In the genomic region with DNA sequence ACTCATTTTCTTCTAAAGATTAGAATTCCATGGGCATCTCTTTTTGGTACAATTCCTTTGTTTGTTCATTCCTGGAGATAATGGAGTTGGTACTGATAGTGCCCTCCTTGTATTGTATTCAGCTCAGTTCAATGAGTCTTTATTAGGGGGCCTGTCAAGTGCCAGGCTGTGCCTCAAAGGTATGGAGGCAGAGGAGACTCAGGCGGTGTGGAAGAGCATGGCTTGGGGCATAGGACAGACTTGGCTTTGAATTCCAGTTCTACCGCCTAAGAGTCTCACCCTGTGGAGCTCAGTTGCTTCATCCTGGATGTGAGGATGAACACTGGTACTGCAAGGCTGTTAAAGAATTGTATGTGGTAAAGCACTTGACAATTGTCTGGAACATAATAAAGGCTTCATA, we compare ENCODE assay signal across 24 cellular contexts. TPM values are rescaled to one million over a fixed set of nuclear protein-coding genes. Genes with fewer than 3 reads are reported as not detected.
A peak's percentile ranks its signal among the peaks of the same experiment; 100 is the strongest.
DNase-seq lines count a peak whose midpoint lies in the region; ATAC-seq and TF ChIP-seq lines count a peak whose summit lies in the region.
"Had no signal": no experiment of that assay in that cellular context is flagged by ENCODE, and none has a peak within 500 bp of the region (broad histone marks: within the 10 kb centered on the region; RNA-seq: fewer than 3 reads in every experiment).

No MANE protein-coding gene starts in this region.

- no peak overlapping the region for H2BK15ac ChIP-seq in IMR-90 (ENCODE audit: low read depth, low read length)

- H2BK20ac ChIP-seq in IMR-90 (ENCODE audit: low read depth, low read length): no peak overlapping the region

- H3K56ac ChIP-seq in IMR-90 (ENCODE audit: extremely low read depth, insufficient read depth, low read length): no peak overlapping the region

- no peaks in the 10 kb centered on the region; the same call in 1 of the 2 replicates for H3K36me3 ChIP-seq in IMR-90 (ENCODE audit: control insufficient read depth, insufficient read depth, low read length)
- H3K36me3 ChIP-seq in esophagus squamous epithelium: no peaks in the 10 kb centered on the region
- peaks cover 0 to 4% of the 10 kb centered on the region in 2 donors for H3K36me3 ChIP-seq in muscle layer of duodenum (ENCODE audit: control insufficient read depth in 1 of 2, insufficient read depth in 2 of 2, low read length in 2 of 2)
- no peaks in the 10 kb centered on the region for H3K36me3 ChIP-seq in body of pancreas (replicated peaks in 1 of 2; ENCODE audit: insufficient read depth in 1 of 2, low read depth in 2 of 2)
- H3K36me3 ChIP-seq: adrenal gland, Peyer's patch, thyroid gland had no signal

- no peak overlapping the region for H2BK120ac ChIP-seq in IMR-90 (ENCODE audit: low read depth, low read length)

- no peak overlapping the region for H2AK9ac ChIP-seq in IMR-90 (replicated peaks; ENCODE audit: low read depth, low read length, poor library complexity)

- peaks cover 20% of the 10 kb centered on the region for H4K20me1 ChIP-seq in IMR-90 (ENCODE audit: insufficient read depth, low read length)

- DNase-seq in IMR-90 (no peak), esophagus squamous epithelium (lab: John Stamatoyannopoulos, UW) (no peak), body of pancreas (no peak), SW 1271 (lab: John Stamatoyannopoulos, UW) (no peak)
- DNase-seq: activated naive CD4-positive, alpha-beta T cell treated with anti-CD3 and anti-CD28 coated beads for 36 hours; adrenal gland; DMS79 treated with DMSO at 0.1 percent for 48 hours; effector memory CD4-positive, alpha-beta T cell; foreskin fibroblast; KBM-7; MG63; NCI-H2029; NCI-H526 treated with DMSO at 0.1 percent for 48 hours; nephron progenitor cell; Peyer's patch; stimulated activated naive CD4-positive, alpha-beta T cell; T1000; thyroid gland had no signal

- POLR2A ChIA-PET in IMR-90 (lab: Charles Lee; ENCODE audit: unreplicated experiment): no interaction called here

- ATAC-seq in IMR-90 (ENCODE audit: low read depth) (no peak), body of pancreas (no peak), HG02885 (IDR thresholded peaks at IDR 0.05; ENCODE audit: poor library complexity, unreplicated experiment) (no peak)
- ATAC-seq: left lobe of liver, sciatic nerve had no signal

- no peak overlapping the region for H4K8ac ChIP-seq in IMR-90 (ENCODE audit: low read depth in 2 of 2, low read length in 2 of 2)

- no peak overlapping the region for H2BK5ac ChIP-seq in IMR-90 (ENCODE audit: low read depth, low read length, poor library complexity, severe bottlenecking)

- H3K27ac ChIP-seq in IMR-90 (ENCODE audit: insufficient read depth, low read length) (no peak overlapping the region), esophagus squamous epithelium (peak overlapping the region in 3 of 4 donors; percentile 73 to 81 (median 75)), muscle layer of duodenum (ENCODE audit: low read length) (peak overlapping the region; percentile 13), temporal lobe (ENCODE audit: low read depth, low read length) (peak overlapping the region; percentile 98), body of pancreas (no peak overlapping the region)
- H3K27ac ChIP-seq: adrenal gland, parathyroid adenoma, thyroid gland had no signal

- H3K9me1 ChIP-seq in IMR-90 (ENCODE audit: insufficient read depth, low read length): peaks cover 25% of the 10 kb centered on the region

- no peak overlapping the region for H3K4me2 ChIP-seq in IMR-90 (ENCODE audit: low read depth, low read length)

- dilution Hi-C loops in IMR-90 (cut with HindIII; ENCODE audit: low sequenced_read_pairs, unreplicated experiment): no loop called here

- H3K27me3 ChIP-seq in IMR-90 (ENCODE audit: control insufficient read depth, insufficient read depth, low read length) (no peaks in the 10 kb centered on the region), esophagus squamous epithelium (no peaks in the 10 kb centered on the region), muscle layer of duodenum (ENCODE audit: low read depth, low read length) (no peaks in the 10 kb centered on the region), body of pancreas (no peaks in the 10 kb centered on the region)
- H3K27me3 ChIP-seq: adrenal gland, MG63, Peyer's patch, thyroid gland had no signal

- no peak overlapping the region for H3K9ac ChIP-seq in IMR-90 (ENCODE audit: low read depth, low read length)
- H3K9ac ChIP-seq: parathyroid adenoma had no signal

- WGBS in IMR-90 (ENCODE audit: extremely low coverage in 2 of 2, insufficient read length in 1 of 2), 2 experiments: no CpG with 5 or more reads among the region's 2 CpGs
- whole genome bisulfite sequencing in esophagus squamous epithelium, 2 donors: 90 to 91% methylated on average over 2 of the region's 2 CpGs
- 68 to 100% methylated on average over 2 of the region's 2 CpGs for whole genome bisulfite sequencing in body of pancreas, 2 donors

- H3K9me3 ChIP-seq in IMR-90 (ENCODE audit: control insufficient read depth, insufficient read depth, low read length) (peaks cover 3% of the 10 kb centered on the region; the same call in 1 of the 2 replicates), esophagus squamous epithelium (no peaks in the 10 kb centered on the region), muscle layer of duodenum (ENCODE audit: control insufficient read depth in 1 of 2, low read length in 2 of 2) (no peaks in the 10 kb centered on the region), body of pancreas (no peaks in the 10 kb centered on the region)
- H3K9me3 ChIP-seq: adrenal gland, Peyer's patch, thyroid gland had no signal

- H3K79me1 ChIP-seq in IMR-90 (ENCODE audit: low read depth in 1 of 2, low read length in 2 of 2): peaks cover 38 to 85% of the 10 kb centered on the region in 2 experiments

- H2AK5ac ChIP-seq in IMR-90 (ENCODE audit: low read depth, low read length): no peak overlapping the region

- no peak overlapping the region for H4K5ac ChIP-seq in IMR-90 (ENCODE audit: low read depth, low read length)

- no peak for TF ChIP-seq RAD21 in IMR-90 (IDR thresholded peaks at IDR 0.05; ENCODE audit: low read length)

- peaks cover 20% of the 10 kb centered on the region for H3K4me1 ChIP-seq in IMR-90 (ENCODE audit: control insufficient read depth, insufficient read depth, low read length)
- peaks cover 13 to 72% (median 31%) of the 10 kb centered on the region in 3 donors for H3K4me1 ChIP-seq in esophagus squamous epithelium
- H3K4me1 ChIP-seq in muscle layer of duodenum (ENCODE audit: control insufficient read depth in 1 of 2, insufficient read depth in 2 of 2, low read length in 2 of 2): peaks cover 9 to 25% of the 10 kb centered on the region in 2 donors
- no peaks in the 10 kb centered on the region for H3K4me1 ChIP-seq in body of pancreas
- H3K4me1 ChIP-seq: adrenal gland had no signal

- no TSS peak for BruUV-seq in IMR-90 (replicated peaks; lab: Mats Ljungman, UMichigan)

- H2AFZ ChIP-seq in IMR-90 (replicated peaks; ENCODE audit: low read length, poor library complexity): no peak overlapping the region
- H2AFZ ChIP-seq: parathyroid adenoma had no signal

- no peak overlapping the region for H3K18ac ChIP-seq in IMR-90 (ENCODE audit: low read depth, low read length)

- TF ChIP-seq POLR2A in IMR-90 (IDR thresholded peaks at IDR 0.05; ENCODE audit: low read depth, low read length): no peak
- TF ChIP-seq POLR2A in esophagus squamous epithelium (IDR thresholded peaks at IDR 0.05): no peak
- no peak for TF ChIP-seq POLR2A in body of pancreas (IDR thresholded peaks at IDR 0.05)

- H3K14ac ChIP-seq in IMR-90 (replicated peaks; ENCODE audit: low read depth, low read length): no peak overlapping the region; the same call in 1 of the 2 replicates

- no peak overlapping the region for H3K4ac ChIP-seq in IMR-90 (ENCODE audit: low read depth, low read length)

- H3K23ac ChIP-seq in IMR-90 (ENCODE audit: low read depth, low read length): 0 out of 2 replicates have a peak overlapping the region, but pooled peaks have one; percentile 9

- in situ Hi-C loops in IMR-90 (cut with MboI; ENCODE audit: low sequenced_read_pairs): no loop called here

- TF ChIP-seq CTCF in IMR-90 (conservative IDR thresholded peaks at IDR 0.05; ENCODE audit: low read depth, low read length): no peak
- no peak for TF ChIP-seq CTCF in esophagus squamous epithelium (IDR thresholded peaks at IDR 0.05)
- no peak for TF ChIP-seq CTCF in body of pancreas (IDR thresholded peaks at IDR 0.05)

- H4K91ac ChIP-seq in IMR-90 (ENCODE audit: insufficient read depth, low read depth, low read length): no peak overlapping the region; the same call in 1 of the 2 replicates

- H3K4me3 ChIP-seq in IMR-90 (ENCODE audit: insufficient read depth, low read depth, low read length) (no peak overlapping the region), esophagus squamous epithelium (no peak overlapping the region), muscle layer of duodenum (ENCODE audit: low read depth in 1 of 2, low read length in 2 of 2) (no peak overlapping the region), body of pancreas (no peak overlapping the region)
- H3K4me3 ChIP-seq: adrenal gland, MG63, Peyer's patch, thyroid gland had no signal

- CTCF ChIA-PET in IMR-90 (lab: Yijun Ruan, JAX): interaction anchor here (0.5 kb wide), 1 partner anchor 34 kb away, joined by 3 read pairs; no protein-coding TSS in a partner anchor

- intact Hi-C loops in IMR-90 (cut with micrococcal nuclease): no loop called here
- intact Hi-C loops in esophagus squamous epithelium (cut with DNase I): no loop called here
- intact Hi-C loops in body of pancreas (cut with DNase I): no loop called here

TF ChIP-seq in IMR-90, 13 proteins besides CTCF, POLR2A, EP300 and RAD21:
- TF ChIP-seq FOS (IDR thresholded peaks at IDR 0.05; ENCODE audit: low read depth, low read length): no peak
- TF ChIP-seq MXI1 (IDR thresholded peaks at IDR 0.05; ENCODE audit: borderline replicate concordance, low read depth, low read length): no peak
- TF ChIP-seq RFX5 (IDR thresholded peaks at IDR 0.05; ENCODE audit: low read depth, low read length): no peak
TF ChIP-seq in IMR-90: peak in this region for 0.

RNA-seq across cellular contexts. Expression of gene SCHIP1, which starts 47.6 kb away (rescaled TPM):
- total RNA-seq in IMR-90 (2012; rRNA removed): 5.0 and 5.4 TPM in 2 replicates
- 2.8 and 3.9 TPM in 2 replicates for polyA plus RNA-seq in IMR-90 (2012; rRNA removed)
- polyA plus RNA-seq in IMR-90 (2012; cell fraction: cytosol; rRNA removed): 0.21 and 0.57 TPM in 2 replicates
- 3.5 and 19.4 TPM in 2 replicates for polyA plus RNA-seq in IMR-90 (2012; cell fraction: nucleus; rRNA removed; ENCODE audit: low replicate concordance)
- 1 to 10 TPM in 2 of 4 donors, under 1 TPM in 2; 0.30 to 5.5 (median 0.83) TPM for total RNA-seq in esophagus squamous epithelium
- total RNA-seq in temporal lobe: 34.7 TPM
- total RNA-seq in body of pancreas: 1 to 10 TPM in 1 of 2 donors, under 1 TPM in 1; 0.66 to 1.3 TPM
- total RNA-seq: activated naive CD4-positive, alpha-beta T cell treated with anti-CD3 and anti-CD28 coated beads for 36 hours had no signal

Comparison
In these comparisons a context has a peak if more than half of its experiments do, and no peak if none do; other contexts are left out.
1. H3K27ac ChIP-seq: peak in esophagus squamous epithelium (3 of 4), muscle layer of duodenum (single experiment) and temporal lobe (single experiment); none in IMR-90 (single experiment) and body of pancreas (0 of 4).